In genomic region chr19:41311072-41311471, GRCh38 we compare ENCODE assay signal across 1 cellular context.
TF ChIP-seq lines count a peak whose summit lies in the region.

No MANE protein-coding gene starts in this region.

TF ChIP-seq in GM12878, 131 proteins besides CTCF, POLR2A, EP300 and RAD21:
- no peak for TF ChIP-seq RELA (IDR thresholded peaks at IDR 0.05; ENCODE audit: borderline replicate concordance, partially characterized antibody)
- no peak for TF ChIP-seq CBX3 (IDR thresholded peaks at IDR 0.05; ENCODE audit: borderline replicate concordance, low read depth)
- no peak for TF ChIP-seq JUNB (IDR thresholded peaks at IDR 0.05)
- no peak for TF ChIP-seq BACH1 (IDR thresholded peaks at IDR 0.05; ENCODE audit: borderline replicate concordance)
- no peak for TF ChIP-seq SRF (IDR thresholded peaks at IDR 0.05; ENCODE audit: low read depth in 2 of 2, low read length in 2 of 2)
- TF ChIP-seq, protein P1, sequence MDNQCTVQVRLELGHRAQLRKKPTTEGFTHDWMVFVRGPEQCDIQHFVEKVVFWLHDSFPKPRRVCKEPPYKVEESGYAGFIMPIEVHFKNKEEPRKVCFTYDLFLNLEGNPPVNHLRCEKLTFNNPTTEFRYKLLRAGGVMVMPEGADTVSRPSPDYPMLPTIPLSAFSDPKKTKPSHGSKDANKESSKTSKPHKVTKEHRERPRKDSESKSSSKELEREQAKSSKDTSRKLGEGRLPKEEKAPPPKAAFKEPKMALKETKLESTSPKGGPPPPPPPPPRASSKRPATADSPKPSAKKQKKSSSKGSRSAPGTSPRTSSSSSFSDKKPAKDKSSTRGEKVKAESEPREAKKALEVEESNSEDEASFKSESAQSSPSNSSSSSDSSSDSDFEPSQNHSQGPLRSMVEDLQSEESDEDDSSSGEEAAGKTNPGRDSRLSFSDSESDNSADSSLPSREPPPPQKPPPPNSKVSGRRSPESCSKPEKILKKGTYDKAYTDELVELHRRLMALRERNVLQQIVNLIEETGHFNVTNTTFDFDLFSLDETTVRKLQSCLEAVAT (IDR thresholded peaks at IDR 0.05): no peak
- no peak for TF ChIP-seq RUNX3 (IDR thresholded peaks at IDR 0.05; ENCODE audit: low read length)
- TF ChIP-seq MEF2A (IDR thresholded peaks at IDR 0.05; ENCODE audit: insufficient read depth, low read depth, low read length): no peak
- no peak for TF ChIP-seq IRF3 (IDR thresholded peaks at IDR 0.05)
- TF ChIP-seq, protein P2, sequence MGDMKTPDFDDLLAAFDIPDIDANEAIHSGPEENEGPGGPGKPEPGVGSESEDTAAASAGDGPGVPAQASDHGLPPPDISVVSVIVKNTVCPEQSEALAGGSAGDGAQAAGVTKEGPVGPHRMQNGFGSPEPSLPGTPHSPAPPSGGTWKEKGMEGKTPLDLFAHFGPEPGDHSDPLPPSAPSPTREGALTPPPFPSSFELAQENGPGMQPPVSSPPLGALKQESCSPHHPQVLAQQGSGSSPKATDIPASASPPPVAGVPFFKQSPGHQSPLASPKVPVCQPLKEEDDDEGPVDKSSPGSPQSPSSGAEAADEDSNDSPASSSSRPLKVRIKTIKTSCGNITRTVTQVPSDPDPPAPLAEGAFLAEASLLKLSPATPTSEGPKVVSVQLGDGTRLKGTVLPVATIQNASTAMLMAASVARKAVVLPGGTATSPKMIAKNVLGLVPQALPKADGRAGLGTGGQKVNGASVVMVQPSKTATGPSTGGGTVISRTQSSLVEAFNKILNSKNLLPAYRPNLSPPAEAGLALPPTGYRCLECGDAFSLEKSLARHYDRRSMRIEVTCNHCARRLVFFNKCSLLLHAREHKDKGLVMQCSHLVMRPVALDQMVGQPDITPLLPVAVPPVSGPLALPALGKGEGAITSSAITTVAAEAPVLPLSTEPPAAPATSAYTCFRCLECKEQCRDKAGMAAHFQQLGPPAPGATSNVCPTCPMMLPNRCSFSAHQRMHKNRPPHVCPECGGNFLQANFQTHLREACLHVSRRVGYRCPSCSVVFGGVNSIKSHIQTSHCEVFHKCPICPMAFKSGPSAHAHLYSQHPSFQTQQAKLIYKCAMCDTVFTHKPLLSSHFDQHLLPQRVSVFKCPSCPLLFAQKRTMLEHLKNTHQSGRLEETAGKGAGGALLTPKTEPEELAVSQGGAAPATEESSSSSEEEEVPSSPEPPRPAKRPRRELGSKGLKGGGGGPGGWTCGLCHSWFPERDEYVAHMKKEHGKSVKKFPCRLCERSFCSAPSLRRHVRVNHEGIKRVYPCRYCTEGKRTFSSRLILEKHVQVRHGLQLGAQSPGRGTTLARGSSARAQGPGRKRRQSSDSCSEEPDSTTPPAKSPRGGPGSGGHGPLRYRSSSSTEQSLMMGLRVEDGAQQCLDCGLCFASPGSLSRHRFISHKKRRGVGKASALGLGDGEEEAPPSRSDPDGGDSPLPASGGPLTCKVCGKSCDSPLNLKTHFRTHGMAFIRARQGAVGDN (IDR thresholded peaks at IDR 0.05): no peak
- TF ChIP-seq RCOR1 (conservative IDR thresholded peaks at IDR 0.05; ENCODE audit: low read depth, low read length): no peak
- no peak for TF ChIP-seq SMAD1 (IDR thresholded peaks at IDR 0.05; ENCODE audit: low read depth, partially characterized antibody)
- TF ChIP-seq HCFC1 (IDR thresholded peaks at IDR 0.05; ENCODE audit: low read length): no peak
